ENCODE assay signal across 9 cellular contexts in the genomic region with DNA sequence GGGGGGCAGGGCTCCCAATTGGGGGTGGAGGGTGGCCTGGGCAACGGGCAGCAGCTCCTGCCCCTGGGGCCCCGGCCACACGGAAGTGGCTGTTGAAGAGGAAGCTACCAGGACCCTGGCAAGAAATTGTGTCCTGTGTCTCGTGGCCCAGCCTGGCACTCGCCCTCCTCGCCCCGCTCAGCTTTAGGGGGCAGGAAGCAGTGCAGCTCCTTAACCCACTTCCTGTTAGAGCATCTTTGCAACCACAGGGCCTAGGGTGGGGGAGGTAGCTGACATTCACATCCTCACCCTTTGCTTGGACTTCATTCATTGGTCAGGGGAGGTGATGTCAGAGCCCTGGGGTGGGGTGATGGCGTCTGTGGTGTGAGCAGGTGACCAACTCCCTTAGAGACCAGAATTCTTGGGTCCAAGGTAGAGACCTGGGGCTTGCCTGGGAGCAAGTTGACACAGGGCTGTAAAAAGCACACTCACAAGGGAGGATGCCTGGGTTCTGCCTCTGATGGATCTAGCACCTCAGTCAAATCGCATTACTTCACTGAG. TPM values are rescaled to one million over a fixed set of nuclear protein-coding genes. Genes with fewer than 3 reads are reported as not detected.
DNase-seq lines count a peak whose midpoint lies in the region; ATAC-seq lines count a peak whose summit lies in the region.
"Had no signal": no experiment of that assay in that cellular context is flagged by ENCODE, and none has a peak within 500 bp of the region (broad histone marks: within the 10 kb centered on the region; RNA-seq: fewer than 3 reads in every experiment).

A gene with protein sequence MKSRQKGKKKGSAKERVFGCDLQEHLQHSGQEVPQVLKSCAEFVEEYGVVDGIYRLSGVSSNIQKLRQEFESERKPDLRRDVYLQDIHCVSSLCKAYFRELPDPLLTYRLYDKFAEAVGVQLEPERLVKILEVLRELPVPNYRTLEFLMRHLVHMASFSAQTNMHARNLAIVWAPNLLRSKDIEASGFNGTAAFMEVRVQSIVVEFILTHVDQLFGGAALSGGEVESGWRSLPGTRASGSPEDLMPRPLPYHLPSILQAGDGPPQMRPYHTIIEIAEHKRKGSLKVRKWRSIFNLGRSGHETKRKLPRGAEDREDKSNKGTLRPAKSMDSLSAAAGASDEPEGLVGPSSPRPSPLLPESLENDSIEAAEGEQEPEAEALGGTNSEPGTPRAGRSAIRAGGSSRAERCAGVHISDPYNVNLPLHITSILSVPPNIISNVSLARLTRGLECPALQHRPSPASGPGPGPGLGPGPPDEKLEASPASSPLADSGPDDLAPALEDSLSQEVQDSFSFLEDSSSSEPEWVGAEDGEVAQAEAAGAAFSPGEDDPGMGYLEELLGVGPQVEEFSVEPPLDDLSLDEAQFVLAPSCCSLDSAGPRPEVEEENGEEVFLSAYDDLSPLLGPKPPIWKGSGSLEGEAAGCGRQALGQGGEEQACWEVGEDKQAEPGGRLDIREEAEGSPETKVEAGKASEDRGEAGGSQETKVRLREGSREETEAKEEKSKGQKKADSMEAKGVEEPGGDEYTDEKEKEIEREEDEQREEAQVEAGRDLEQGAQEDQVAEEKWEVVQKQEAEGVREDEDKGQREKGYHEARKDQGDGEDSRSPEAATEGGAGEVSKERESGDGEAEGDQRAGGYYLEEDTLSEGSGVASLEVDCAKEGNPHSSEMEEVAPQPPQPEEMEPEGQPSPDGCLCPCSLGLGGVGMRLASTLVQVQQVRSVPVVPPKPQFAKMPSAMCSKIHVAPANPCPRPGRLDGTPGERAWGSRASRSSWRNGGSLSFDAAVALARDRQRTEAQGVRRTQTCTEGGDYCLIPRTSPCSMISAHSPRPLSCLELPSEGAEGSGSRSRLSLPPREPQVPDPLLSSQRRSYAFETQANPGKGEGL (minus strand): TSS at position 161 of the 540 bp plus-strand sequence. CDS start 267 bp downstream, outside the sequence.

- no peaks in the 10 kb centered on the region for H3K27me3 Mint-ChIP-seq in T-helper 17 cell
- no peaks in the 10 kb centered on the region for H3K27me3 Mint-ChIP-seq in activated naive CD8-positive, alpha-beta T cell treated with anti-CD3 and anti-CD28 coated beads, Interleukin-2, amount 10 ng/mL, durations not matched to agents 7 days and 5 days

- DNase-seq in T-helper 17 cell, result peak; percentile 57 to 69 (median 64)
- DNase-seq in activated naive CD8-positive, alpha-beta T cell treated with anti-CD3 and anti-CD28 coated beads, Interleukin-2, amount 10 ng/mL, durations not matched to agents 7 days and 5 days, result peak; percentile 78
- DNase-seq in stimulated activated naive CD8-positive, alpha-beta T cell treated with anti-CD3 and anti-CD28 coated beads, Interleukin-15, Interleukin-2, amounts not matched to agents 100 U/mL and 50 U/mL, for 24 hours, result peak; percentile 88
- no peak for DNase-seq in NCI-H1694 (lab: John Stamatoyannopoulos, UW)
- no peak for DNase-seq in NCI-H2171 treated with DMSO at 0.1 percent for 48 hours (lab: John Stamatoyannopoulos, UW)

- peak within 1 kb of the TSS; percentile 58 for H3K4me3 ChIP-seq in muscle layer of duodenum (ENCODE audit: low read depth in 1 of 2, low read length in 2 of 2)

- H3K36me3 ChIP-seq in muscle layer of duodenum (ENCODE audit: control insufficient read depth in 1 of 2, insufficient read depth in 2 of 2, low read length in 2 of 2), result no peaks in the 10 kb centered on the region

- H3K36me3 Mint-ChIP-seq in T-helper 17 cell (ENCODE audit: low read depth), result peaks cover 8% of the 10 kb centered on the region
- peaks cover 29% of the 10 kb centered on the region for H3K36me3 Mint-ChIP-seq in activated naive CD8-positive, alpha-beta T cell treated with anti-CD3 and anti-CD28 coated beads, Interleukin-2, amount 10 ng/mL, durations not matched to agents 7 days and 5 days

- ATAC-seq in GM18867 (IDR thresholded peaks at IDR 0.05; ENCODE audit: unreplicated experiment), result peak; percentile 87
- peak; percentile 76 for ATAC-seq in HG03060 (IDR thresholded peaks at IDR 0.05; ENCODE audit: low read depth, unreplicated experiment)
- peak; percentile 82 for ATAC-seq in T-helper 17 cell
- ATAC-seq in activated naive CD8-positive, alpha-beta T cell treated with anti-CD3 and anti-CD28 coated beads, Interleukin-2, amount 10 ng/mL, durations not matched to agents 7 days and 5 days (ENCODE audit: low read depth), result peak; percentile 79
- peak; percentile 83 for ATAC-seq in stimulated activated naive CD8-positive, alpha-beta T cell treated with anti-CD3 and anti-CD28 coated beads, Interleukin-15, Interleukin-2, amounts not matched to agents 100 U/mL and 50 U/mL, for 24 hours

- peaks cover 47% of the 10 kb centered on the region for H3K4me1 Mint-ChIP-seq in T-helper 17 cell
- H3K4me1 Mint-ChIP-seq in activated naive CD8-positive, alpha-beta T cell treated with anti-CD3 and anti-CD28 coated beads, Interleukin-2, amount 10 ng/mL, durations not matched to agents 7 days and 5 days, result peaks cover 47% of the 10 kb centered on the region

- peak within 1 kb of the TSS; percentile 99 for H3K27ac Mint-ChIP-seq in T-helper 17 cell
- H3K27ac Mint-ChIP-seq in activated naive CD8-positive, alpha-beta T cell treated with anti-CD3 and anti-CD28 coated beads, Interleukin-2, amount 10 ng/mL, durations not matched to agents 7 days and 5 days, result peak within 1 kb of the TSS; percentile 100

- no peaks in the 10 kb centered on the region for H3K4me1 ChIP-seq in muscle layer of duodenum (ENCODE audit: control insufficient read depth in 1 of 2, insufficient read depth in 2 of 2, low read length in 2 of 2)

- H3K9me3 ChIP-seq in T-helper 17 cell (ENCODE audit: control insufficient read depth, low read length, poor library complexity, severe bottlenecking) (no peaks in the 10 kb centered on the region), muscle layer of duodenum (ENCODE audit: control insufficient read depth in 1 of 2, low read length in 2 of 2) (no peaks in the 10 kb centered on the region)

- H3K27me3 ChIP-seq in muscle layer of duodenum (ENCODE audit: low read depth, low read length), result no peaks in the 10 kb centered on the region

- H3K27ac ChIP-seq in muscle layer of duodenum (ENCODE audit: low read length), result peak within 1 kb of the TSS; percentile 76

- peak within 1 kb of the TSS; percentile 99 for H3K4me3 Mint-ChIP-seq in T-helper 17 cell
- H3K4me3 Mint-ChIP-seq in activated naive CD8-positive, alpha-beta T cell treated with anti-CD3 and anti-CD28 coated beads, Interleukin-2, amount 10 ng/mL, durations not matched to agents 7 days and 5 days, result peak within 1 kb of the TSS; percentile 100

- POLR2A ChIA-PET in activated naive CD8-positive, alpha-beta T cell treated with anti-CD3 and anti-CD28 coated beads, Interleukin-2, amount 10 ng/mL, durations not matched to agents 7 days and 5 days (lab: Charles Lee), result interaction anchor here (0.5 to 7.7 kb wide), 26 partner anchors 9 to 362 kb away, joined by 3 to 159 read pairs (median 5); a partner anchor contains a TSS

- no peaks in the 10 kb centered on the region for H3K9me3 Mint-ChIP-seq in activated naive CD8-positive, alpha-beta T cell treated with anti-CD3 and anti-CD28 coated beads, Interleukin-2, amount 10 ng/mL, durations not matched to agents 7 days and 5 days

RNA-seq across cellular contexts. Expression of the gene that starts here (rescaled TPM):
- total RNA-seq in T-helper 17 cell, result 100 to 1,000 TPM; 156 to 189 TPM
- total RNA-seq in activated naive CD8-positive, alpha-beta T cell treated with anti-CD3 and anti-CD28 coated beads, Interleukin-2, amount 10 ng/mL, durations not matched to agents 7 days and 5 days, result 100 to 1,000 TPM; 260 to 273 TPM
- total RNA-seq: RPMI7951 had no signal

Comparison
In these comparisons a context has a peak if more than half of its experiments do, and no peak if none do; other contexts are left out.
1. DNase-seq: peak in T-helper 17 cell (3 of 3), activated naive CD8-positive, alpha-beta T cell treated with anti-CD3 and anti-CD28 coated beads, Interleukin-2, amount 10 ng/mL, durations not matched to agents 7 days and 5 days (single experiment) and stimulated activated naive CD8-positive, alpha-beta T cell treated with anti-CD3 and anti-CD28 coated beads, Interleukin-15, Interleukin-2, amounts not matched to agents 100 U/mL and 50 U/mL, for 24 hours (single experiment); none in NCI-H1694 (single experiment) and NCI-H2171 treated with DMSO at 0.1 percent for 48 hours (single experiment).
2. Peak in every context shown above with its lines, with median percentiles within 50 percentile points of each other: ATAC-seq.